In genomic region chr16:84606081-84606875, GRCh38 we compare ENCODE assay signal across 11 cellular contexts. TPM values are rescaled to one million over a fixed set of nuclear protein-coding genes. Genes with fewer than 3 reads are reported as not detected.
A peak's percentile ranks its signal among the peaks of the same experiment; 100 is the strongest.
DNase-seq lines count a peak whose midpoint lies in the region; ATAC-seq and TF ChIP-seq lines count a peak whose summit lies in the region.
"Had no signal": no experiment of that assay in that cellular context is flagged by ENCODE, and none has a peak within 500 bp of the region (broad histone marks: within the 10 kb centered on the region; RNA-seq: fewer than 3 reads in every experiment).

No MANE protein-coding gene starts in this region.

- peaks cover 94% of the 10 kb centered on the region for H3K4me1 Mint-ChIP-seq in activated T-cell treated with anti-CD3 and anti-CD28 coated beads, Interleukin-2, amount 50 U/mL, for 4 hours (ENCODE audit: low read depth)
- peaks cover 69 to 93% (median 90%) of the 10 kb centered on the region in 3 donors for H3K4me1 Mint-ChIP-seq in naive B cell

- no peak for DNase-seq in activated T-cell treated with anti-CD3 and anti-CD28 coated beads, Interleukin-2, amount 50 U/mL, for 4 hours
- DNase-seq in naive B cell (no peak), ACHN (no peak), cardiac septum (ENCODE audit: low spot score) (no peak)
- DNase-seq: left ventricle myocardium superior, RPMI8226 had no signal

- H3K27ac Mint-ChIP-seq in naive B cell = peak overlapping the region; percentile 9 to 98 (median 92)

- in situ Hi-C loops in ACHN (cut with HindIII; ENCODE audit: low pct_ligation_motif_present, low pct_unique_long_range_greater_than_20kb, low sequenced_read_pairs) = no loop called here

- peak overlapping the region; percentile 29 for H3K4me3 Mint-ChIP-seq in activated T-cell treated with anti-CD3 and anti-CD28 coated beads, Interleukin-2, amount 50 U/mL, for 4 hours
- H3K4me3 Mint-ChIP-seq in naive B cell = peak overlapping the region in 7 of 8 donors; percentile 50 to 93 (median 83)

- H3K27me3 Mint-ChIP-seq in activated T-cell treated with anti-CD3 and anti-CD28 coated beads, Interleukin-2, amount 50 U/mL, for 4 hours (ENCODE audit: low read depth) = no peaks in the 10 kb centered on the region
- H3K27me3 Mint-ChIP-seq in naive B cell = no peaks in the 10 kb centered on the region

- ATAC-seq in activated T-cell treated with anti-CD3 and anti-CD28 coated beads, Interleukin-2, amount 50 U/mL, for 4 hours = no peak
- ATAC-seq in naive B cell (ENCODE audit: low read depth in 2 of 2) = no peak
- no peak for ATAC-seq in HG03460 (IDR thresholded peaks at IDR 0.05; ENCODE audit: unreplicated experiment)
- no peak for ATAC-seq in GM21526 (IDR thresholded peaks at IDR 0.05; ENCODE audit: low FRiP score, unreplicated experiment)
- ATAC-seq: left ventricle myocardium superior had no signal

- intact Hi-C loops in cardiac septum (cut with DNase I) = no loop called here

- H2AFZ ChIP-seq in ACC112 (ENCODE audit: low read length, unreplicated experiment) = no peak overlapping the region

- H3K4me1 ChIP-seq in ACC112 (ENCODE audit: control insufficient read depth, insufficient read depth, low read length, unreplicated experiment) = peaks cover 41% of the 10 kb centered on the region

- H3K79me2 ChIP-seq in ACC112 (ENCODE audit: control insufficient read depth, insufficient read depth, low read length, unreplicated experiment) = peaks cover 84% of the 10 kb centered on the region

- no peak overlapping the region for H3K4me3 ChIP-seq in ACC112 (ENCODE audit: low read depth, low read length)

- H3K9me3 Mint-ChIP-seq in activated T-cell treated with anti-CD3 and anti-CD28 coated beads, Interleukin-2, amount 50 U/mL, for 4 hours = no peaks in the 10 kb centered on the region
- peaks cover 0 to 14% (median 5%) of the 10 kb centered on the region in 7 donors for H3K9me3 Mint-ChIP-seq in naive B cell

- TF ChIP-seq POLR2A in GM19193 (IDR thresholded peaks at IDR 0.05; ENCODE audit: extremely low read depth, insufficient read depth, insufficient read length) = peak; percentile 5

- peak overlapping the region; percentile 96; the same call in 1 of the 2 replicates for H3K27ac ChIP-seq in ACC112 (ENCODE audit: low read depth, low read length)
- H3K27ac ChIP-seq: epithelial cell of prostate had no signal

- H3K36me3 ChIP-seq in ACC112 (ENCODE audit: insufficient read depth, low read length) = peaks cover 29% of the 10 kb centered on the region; the same call in 1 of the 2 replicates

- H3K27me3 ChIP-seq in ACC112 (ENCODE audit: insufficient read depth, low read length) = no peaks in the 10 kb centered on the region

- peaks cover 19% of the 10 kb centered on the region for H3K36me3 Mint-ChIP-seq in activated T-cell treated with anti-CD3 and anti-CD28 coated beads, Interleukin-2, amount 50 U/mL, for 4 hours (ENCODE audit: insufficient read depth)
- peaks cover 12 to 20% of the 10 kb centered on the region in 2 donors for H3K36me3 Mint-ChIP-seq in naive B cell

RNA-seq across cellular contexts. Expression of gene COTL1, which starts 11.6 kb away (rescaled TPM):
- total RNA-seq in activated T-cell treated with anti-CD3 and anti-CD28 coated beads, Interleukin-2, amount 50 U/mL, for 4 hours = 100 to 1,000 TPM; 209 to 331 (median 274) TPM
- 100 to 1,000 TPM; 167 to 439 (median 373) TPM for polyA plus RNA-seq in naive B cell (ENCODE audit: low read depth in 6 of 6)
- 11.0 TPM for total RNA-seq in cardiac septum

RNA-seq across cellular contexts. Expression of gene KLHL36, which starts 42.0 kb away (rescaled TPM):
- 10 to 100 TPM; 28.9 to 32.1 (median 31.0) TPM for total RNA-seq in activated T-cell treated with anti-CD3 and anti-CD28 coated beads, Interleukin-2, amount 50 U/mL, for 4 hours
- 10 to 100 TPM; 29.7 to 40.3 (median 37.5) TPM for polyA plus RNA-seq in naive B cell (ENCODE audit: low read depth in 6 of 6)
- 53.2 TPM for total RNA-seq in cardiac septum

Comparison
In these comparisons a context has a peak if more than half of its experiments do, and no peak if none do; other contexts are left out.
1. RNA of gene COTL1, which starts 11.6 kb away (total RNA-seq): 209 to 331 TPM in activated T-cell treated with anti-CD3 and anti-CD28 coated beads, Interleukin-2, amount 50 U/mL, for 4 hours; 11.0 TPM in cardiac septum (single experiment); every median in the first group is over 10 times any median in the second.